Comparison of ENCODE assay signal across 32 cellular contexts in the genomic region with DNA sequence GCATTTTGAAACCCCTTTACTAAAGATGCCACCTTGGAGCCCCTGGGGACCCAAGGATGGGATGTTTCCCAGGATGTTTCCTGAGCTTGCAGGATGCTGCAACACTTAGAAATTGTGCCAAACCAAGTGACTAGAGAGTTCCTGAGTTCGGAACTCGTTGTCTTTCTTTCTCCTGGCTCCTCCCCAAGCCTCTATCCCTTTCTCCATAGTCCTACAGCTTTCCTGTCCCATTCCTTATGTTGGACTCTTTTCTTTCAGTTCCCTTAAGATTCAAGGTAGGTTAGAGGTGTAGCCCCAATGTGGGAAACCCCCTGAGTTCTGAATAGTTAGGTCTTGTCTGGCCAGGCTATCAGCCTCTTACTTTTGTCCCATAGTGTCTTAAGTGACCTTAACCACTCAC. TPM values are rescaled to one million over a fixed set of nuclear protein-coding genes. Genes with fewer than 3 reads are reported as not detected.
DNase-seq lines count a peak whose midpoint lies in the region; ATAC-seq, FAIRE-seq and TF ChIP-seq lines count a peak whose summit lies in the region.
"Had no signal": no experiment of that assay in that cellular context is flagged by ENCODE, and none has a peak within 500 bp of the region (broad histone marks: within the 10 kb centered on the region; RNA-seq: fewer than 3 reads in every experiment).

No MANE protein-coding gene starts in this region.

- peaks cover 47% of the 10 kb centered on the region for H3K4me1 Mint-ChIP-seq in neural crest cell

- H3K23me2 ChIP-seq in H1 (ENCODE audit: low read depth, low read length), result peaks cover 19% of the 10 kb centered on the region

- H2BK120ac ChIP-seq in H1 (replicated peaks; ENCODE audit: low read depth, low read length), result no peak overlapping the region

- no peak overlapping the region for H4K91ac ChIP-seq in H1 (replicated peaks; ENCODE audit: insufficient read length, low read length)

- H3K4me3 ChIP-seq in Panc1 (ENCODE audit: low read depth in 2 of 2, low read length in 2 of 2), result no peak overlapping the region
- no peak overlapping the region for H3K4me3 ChIP-seq in H1 (ENCODE audit: extremely low read depth in 1 of 4, insufficient read depth in 2 of 4, low read depth in 3 of 4, low read length in 4 of 4)
- H3K4me3 ChIP-seq in A673 (ENCODE audit: low read depth, low read length, poor library complexity, severe bottlenecking), result no peak overlapping the region
- H3K4me3 ChIP-seq: cardiac muscle cell, colonic mucosa, HAP-1, lower lobe of right lung, MG63, mucosa of descending colon, stomach, tibial artery had no signal

- H3K36me3 ChIP-seq in Panc1 (ENCODE audit: control insufficient read depth, insufficient read depth, low read length) (peaks cover 4% of the 10 kb centered on the region; the same call in 1 of the 2 replicates), H1 (ENCODE audit: control insufficient read depth in 2 of 4, insufficient read depth in 4 of 4, low read length in 3 of 4) (no peaks in the 10 kb centered on the region), A673 (ENCODE audit: insufficient read depth, low read length, poor library complexity, severe bottlenecking) (no peaks in the 10 kb centered on the region)
- H3K36me3 ChIP-seq: cardiac muscle cell, colonic mucosa, lower lobe of right lung, stomach, tibial artery had no signal

- TF ChIP-seq CTCF in Panc1 (IDR thresholded peaks at IDR 0.05) (no peak), H1 (IDR thresholded peaks at IDR 0.05; ENCODE audit: control extremely low read depth in 1 of 3, insufficient read depth in 1 of 3, low read depth in 1 of 3, low read length in 3 of 3) (no peak), neural crest cell (conservative IDR thresholded peaks at IDR 0.05) (no peak), A673 (conservative IDR thresholded peaks at IDR 0.05; ENCODE audit: low read depth, low read length) (no peak)

- H3K9ac ChIP-seq in H1 (replicated peaks in 1 of 4; ENCODE audit: extremely low read depth in 1 of 4, low read depth in 3 of 4, low read length in 3 of 4), result no peak overlapping the region

- peaks cover 4 to 49% of the 10 kb centered on the region in 2 experiments; a peak in 3 of 4 replicates for H3K79me2 ChIP-seq in H1 (ENCODE audit: control insufficient read depth in 1 of 2, insufficient read depth in 2 of 2, low read length in 2 of 2)

- H4K5ac ChIP-seq in H1 (ENCODE audit: insufficient read length, low read depth, low read length), result no peak overlapping the region

- H3K18ac ChIP-seq in H1 (ENCODE audit: extremely low read depth, low read length), result no peak overlapping the region

- H3K4me3 Mint-ChIP-seq in neural crest cell, result peak overlapping the region; percentile 99

- CTCF ChIA-PET in Panc1 (lab: Charles Lee) (no interaction called here), H1 (lab: Charles Lee; ENCODE audit: partially characterized antibody) (interaction anchor here (0.6 kb wide), 1 partner anchor 235 kb away, joined by 3 read pairs; no protein-coding TSS in a partner anchor), A673 (lab: Charles Lee) (no interaction called here)

- no peak for FAIRE-seq in H1 (lab: Jason Lieb, UNC)
- FAIRE-seq: G401.6 had no signal

- H3K4me1 ChIP-seq in Panc1 (ENCODE audit: control insufficient read depth, insufficient read depth, low read length) (peaks cover 20% of the 10 kb centered on the region), H1 (replicated peaks in 1 of 4; ENCODE audit: control insufficient read depth in 3 of 4, insufficient read depth in 4 of 4, low read length in 3 of 4) (peaks cover 9 to 29% (median 12%) of the 10 kb centered on the region in 4 experiments; a peak in 6 of 7 replicates), A673 (ENCODE audit: insufficient read depth, low read length, poor library complexity, severe bottlenecking) (peaks cover 19% of the 10 kb centered on the region)

- TF ChIP-seq POLR2A in H1 (IDR thresholded peaks at IDR 0.05; ENCODE audit: control extremely low read depth in 1 of 2, low read depth in 2 of 2, low read length in 2 of 2), result no peak

- H2BK15ac ChIP-seq in H1 (ENCODE audit: low read length), result no peak overlapping the region

- POLR2A ChIA-PET in Panc1 (lab: Charles Lee) (no interaction called here), H1 (lab: Charles Lee; ENCODE audit: partially characterized antibody) (interaction anchor here (1.1 to 2.0 kb wide), 3 partner anchors 11 to 28 kb away, joined by 3 to 12 read pairs (median 5); partner anchors contain the start of gene DDIT3), A673 (lab: Charles Lee; ENCODE audit: low non-redundant PET) (no interaction called here)

- H2AK5ac ChIP-seq in H1 (ENCODE audit: low read depth, low read length), result no peak overlapping the region

- no peak for TF ChIP-seq EP300 in H1 (IDR thresholded peaks at IDR 0.05; ENCODE audit: borderline replicate concordance in 1 of 2, low read depth in 2 of 2, low read length in 2 of 2)

- H3K9me3 ChIP-seq in Panc1 (ENCODE audit: control insufficient read depth, insufficient read depth, low read depth, low read length) (no peaks in the 10 kb centered on the region), H1 (ENCODE audit: insufficient read depth in 2 of 2, low read depth in 1 of 2, low read length in 1 of 2) (no peaks in the 10 kb centered on the region), A673 (ENCODE audit: low read depth, low read length, poor library complexity, severe bottlenecking) (no peaks in the 10 kb centered on the region)
- H3K9me3 ChIP-seq: colonic mucosa, HAP-1, lower lobe of right lung, MG63, mucosa of descending colon, stomach, tibial artery had no signal

- no peak for TF ChIP-seq RAD21 in H1 (IDR thresholded peaks at IDR 0.05 in 1 of 2, conservative IDR thresholded peaks at IDR 0.05 in 1 of 2; ENCODE audit: low read depth in 2 of 2, low read length in 2 of 2)

- no peak overlapping the region for H2BK5ac ChIP-seq in H1 (ENCODE audit: low read depth, low read length)

- H3K56ac ChIP-seq in H1 (replicated peaks; ENCODE audit: insufficient read length, low read depth, low read length), result no peak overlapping the region

- no peak overlapping the region for H2AFZ ChIP-seq in H1 (ENCODE audit: low read length)

- no peak for ATAC-seq in Panc1
- no peak for ATAC-seq in activated CD4-positive, CD25-positive, alpha-beta regulatory T cell treated with anti-CD3 and anti-CD28 coated beads, Interleukin-2, amount 50 U/mL, for 24 hours
- ATAC-seq: lower lobe of right lung, mucosa of descending colon had no signal

- intact Hi-C loops in Panc1 (cut with micrococcal nuclease; ENCODE audit: unreplicated experiment), result no loop called here
- intact Hi-C loops in A673 (cut with micrococcal nuclease; ENCODE audit: unreplicated experiment), result no loop called here

- peak; percentile 5 for DNase-seq in NCI-H2196 (lab: John Stamatoyannopoulos, UW; ENCODE audit: unreplicated experiment)
- no peak for DNase-seq in NCI-H2196 treated with DMSO at 0.1 percent for 48 hours (lab: John Stamatoyannopoulos, UW; ENCODE audit: unreplicated experiment)
- DNase-seq in Panc1 (ENCODE audit: low read depth, low spot score), result no peak
- DNase-seq in H1 (ENCODE audit: low read depth in 1 of 2, low spot score in 2 of 2), result no peak
- DNase-seq in neural crest cell (ENCODE audit: low read depth, low spot score), result no peak
- DNase-seq in A673 (ENCODE audit: low spot score), result no peak
- no peak for DNase-seq in 8988T
- DNase-seq: activated CD4-positive, alpha-beta T cell treated with anti-CD3 and anti-CD28 coated beads, Interleukin-2, amount 10 ng/mL, durations not matched to agents 7 days and 5 days; activated naive CD4-positive, alpha-beta T cell treated with anti-CD3 and anti-CD28 coated beads, Interleukin-2, amount 50 U/mL, for 16 hours; activated T-cell treated with anti-CD3 and anti-CD28 coated beads, Interleukin-2, amount 50 U/mL, for 48 hours; colonic mucosa; DMS53; effector CD8-positive, alpha-beta T cell; head of caudate nucleus; KBM-7; kidney glomerular epithelial cell; lower lobe of right lung; MG63; mucosa of descending colon; NCI-H2029 treated with DMSO at 0.1 percent for 48 hours; NCI-H226; NCI-H774; RPMI8226; stomach had no signal

- H3K9me3 Mint-ChIP-seq in neural crest cell, result no peaks in the 10 kb centered on the region
- H3K9me3 Mint-ChIP-seq: activated CD4-positive, alpha-beta T cell treated with anti-CD3 and anti-CD28 coated beads, Interleukin-2, amount 10 ng/mL, durations not matched to agents 7 days and 5 days; T-helper 2 cell treated with Interferon-gamma antibody and Interleukin-4, amounts not matched to agents 5 μg/mL and 100 μg/mL, for 36 hours had no signal

- BruUV-seq in Panc1 (replicated peaks; lab: Mats Ljungman, UMichigan) (no TSS peak), A673 (replicated peaks; lab: Mats Ljungman, UMichigan) (no TSS peak)

- 70% methylated on average over 2 of the region's 2 CpGs; no CpG with 5 or more reads in 1 of the 2 experiments for WGBS in H1 (ENCODE audit: extremely low coverage in 1 of 2, insufficient coverage in 1 of 2, insufficient read length in 1 of 2, insufficient replicate concordance in 2 of 2, low coverage in 1 of 2, low lambda C conversion rate in 2 of 2, missing lambda C conversion rate in 1 of 2), 2 experiments

- H3K36me3 Mint-ChIP-seq in neural crest cell (ENCODE audit: low read depth), result no peaks in the 10 kb centered on the region

- H2BK20ac ChIP-seq in H1 (ENCODE audit: low read length), result no peak overlapping the region

- peaks cover 61% of the 10 kb centered on the region for H3K27me3 Mint-ChIP-seq in neural crest cell (ENCODE audit: low read depth)

- H3K23ac ChIP-seq in H1 (ENCODE audit: insufficient read length), result no peak overlapping the region

- no peak overlapping the region for H3K4ac ChIP-seq in H1 (replicated peaks; ENCODE audit: insufficient read length, low read depth, low read length)

- peaks cover 10% of the 10 kb centered on the region for H3K79me1 ChIP-seq in H1 (ENCODE audit: low read depth, low read length)

- in situ Hi-C loops in Panc1 (cut with HindIII; ENCODE audit: low pct_unique_long_range_greater_than_20kb, low sequenced_read_pairs), result no loop called here

- peak overlapping the region in 1 of 2 experiments; percentile 69; a peak in 1 of 4 replicates for H3K4me2 ChIP-seq in H1 (ENCODE audit: insufficient read depth in 1 of 2, low read depth in 2 of 2, low read length in 2 of 2)

- H4K20me1 ChIP-seq in H1 (replicated peaks in 1 of 2; ENCODE audit: control insufficient read depth in 1 of 2, insufficient read depth in 2 of 2, low read length in 2 of 2), result peaks cover 9 to 14% of the 10 kb centered on the region in 2 experiments

- H3K27ac ChIP-seq in Panc1 (ENCODE audit: low read length), result 0 out of 2 replicates have a peak overlapping the region, but pooled peaks have one; percentile 20
- H3K27ac ChIP-seq in H1 (ENCODE audit: low read depth, low read length), result no peak overlapping the region
- H3K27ac ChIP-seq in A673 (ENCODE audit: low read depth, low read length, poor library complexity, severe bottlenecking), result no peak overlapping the region
- H3K27ac ChIP-seq: 22Rv1, cardiac muscle cell, colonic mucosa, lower lobe of right lung, stomach, tibial artery had no signal

- H3K27me3 ChIP-seq in Panc1 (ENCODE audit: control insufficient read depth, insufficient read depth, low read length), result no peaks in the 10 kb centered on the region
- H3K27me3 ChIP-seq in H1 (replicated peaks in 1 of 4; ENCODE audit: control insufficient read depth in 3 of 4, extremely low read depth in 1 of 4, insufficient read depth in 3 of 4, low read length in 3 of 4), result peaks cover 0 to 5% (median 3%) of the 10 kb centered on the region in 4 experiments; a peak in 2 of 7 replicates
- no peaks in the 10 kb centered on the region for H3K27me3 ChIP-seq in A673 (replicated peaks; ENCODE audit: insufficient read depth, low read depth, low read length, poor library complexity)
- H3K27me3 ChIP-seq: MG63 had no signal

- H4K8ac ChIP-seq in H1 (ENCODE audit: extremely low read depth, insufficient read depth, low read length), result no peak overlapping the region

- no peak overlapping the region for H3K14ac ChIP-seq in H1 (ENCODE audit: insufficient read length)

- H2BK12ac ChIP-seq in H1 (ENCODE audit: low read depth, low read length), result peak overlapping the region; percentile 85; the same call in 1 of the 2 replicates

- H3K27ac Mint-ChIP-seq in neural crest cell (ENCODE audit: unreplicated experiment), result no peak overlapping the region
- H3K27ac Mint-ChIP-seq: activated CD4-positive, alpha-beta T cell treated with anti-CD3 and anti-CD28 coated beads, Interleukin-2, amount 10 ng/mL, durations not matched to agents 7 days and 5 days; T-helper 2 cell treated with Interferon-gamma antibody and Interleukin-4, amounts not matched to agents 5 μg/mL and 100 μg/mL, for 36 hours had no signal

RNA-seq across cellular contexts. Expression of gene KIF5A, which starts 1.4 kb away (rescaled TPM):
- 3.0 TPM for total RNA-seq in Panc1 (2021; ENCODE audit: unreplicated experiment)
- polyA plus RNA-seq in Panc1 (2012; ENCODE audit: insufficient read length), result 3.1 TPM
- total RNA-seq in H1 (2021; fragmentation: NEBNext Ultra II Directional; extraction: Animal tissue kit (Norgen Biotek cat#: 25700)), result 21.9 and 22.8 TPM in 2 replicates
- polyA plus RNA-seq in H1 (2011; rRNA removed), result 10.7 and 11.7 TPM in 2 replicates
- polyA plus RNA-seq in H1 (2011; cell fraction: cytosol; rRNA removed), result 16.5 TPM
- 32.8 TPM for polyA plus RNA-seq in H1 (2011; cell fraction: nucleus; rRNA removed)
- polyA plus RNA-seq in H1 (2012, experiment 1 of 2), result 16.3 to 20.8 TPM (median 19.3 TPM) in 4 replicates
- polyA plus RNA-seq in H1 (2012, experiment 2 of 2), result 3.2 TPM
- 10.6 TPM for polyA plus RNA-seq in H1 (2013, experiment 1 of 2)
- 9.6 TPM for polyA plus RNA-seq in H1 (2013, experiment 2 of 2)
- polyA minus RNA-seq in H1 (2011; rRNA and poly(A)+ RNA removed), result 19.8 and 21.8 TPM in 2 replicates
- polyA minus RNA-seq in H1 (2011; cell fraction: cytosol; rRNA and poly(A)+ RNA removed), result 12.0 TPM
- polyA minus RNA-seq in H1 (2011; cell fraction: nucleus; rRNA and poly(A)+ RNA removed), result 18.9 TPM
- total RNA-seq in neural crest cell, result 16.9 and 20.8 TPM in 2 replicates
- 2.1 and 3.3 TPM in 2 replicates for total RNA-seq in A673 (2021)
- total RNA-seq: HT-29 had no signal

RNA-seq across cellular contexts. Expression of gene DCTN2, which starts 1.5 kb away (rescaled TPM):
- total RNA-seq in Panc1 (2021; ENCODE audit: unreplicated experiment) (97.6 TPM), neural crest cell (133 and 138 TPM in 2 replicates), A673 (2021) (121 and 129 TPM in 2 replicates)
- 109 TPM for polyA plus RNA-seq in Panc1 (2012; ENCODE audit: insufficient read length)
- total RNA-seq in H1 (2021; fragmentation: NEBNext Ultra II Directional; extraction: Animal tissue kit (Norgen Biotek cat#: 25700)), result 89.3 and 90.3 TPM in 2 replicates
- polyA plus RNA-seq in H1 (2011; rRNA removed), result 91.9 and 140 TPM in 2 replicates
- polyA plus RNA-seq in H1 (2011; cell fraction: cytosol; rRNA removed), result 111 TPM
- 108 TPM for polyA plus RNA-seq in H1 (2011; cell fraction: nucleus; rRNA removed)
- polyA plus RNA-seq in H1 (2012, experiment 1 of 2), result 106 to 119 TPM (median 115 TPM) in 4 replicates
- polyA plus RNA-seq in H1 (2012, experiment 2 of 2), result 135 TPM
- 75.6 TPM for polyA plus RNA-seq in H1 (2013, experiment 1 of 2)
- 79.1 TPM for polyA plus RNA-seq in H1 (2013, experiment 2 of 2)
- 102 and 111 TPM in 2 replicates for polyA minus RNA-seq in H1 (2011; rRNA and poly(A)+ RNA removed)
- 113 TPM for polyA minus RNA-seq in H1 (2011; cell fraction: cytosol; rRNA and poly(A)+ RNA removed)
- 72.6 TPM for polyA minus RNA-seq in H1 (2011; cell fraction: nucleus; rRNA and poly(A)+ RNA removed)

RNA-seq across cellular contexts. Expression of gene MBD6, which starts 25.9 kb away (rescaled TPM):
- total RNA-seq in Panc1 (2021; ENCODE audit: unreplicated experiment), result 115 TPM
- 99.2 TPM for polyA plus RNA-seq in Panc1 (2012; ENCODE audit: insufficient read length)
- total RNA-seq in H1 (2021; fragmentation: NEBNext Ultra II Directional; extraction: Animal tissue kit (Norgen Biotek cat#: 25700)), result 32.3 and 32.7 TPM in 2 replicates
- polyA plus RNA-seq in H1 (2011; rRNA removed), result 3.9 and 6.9 TPM in 2 replicates
- 3.0 TPM for polyA plus RNA-seq in H1 (2011; cell fraction: cytosol; rRNA removed)
- 38.7 TPM for polyA plus RNA-seq in H1 (2011; cell fraction: nucleus; rRNA removed)
- 24.6 to 39.6 TPM (median 28.7 TPM) in 4 replicates for polyA plus RNA-seq in H1 (2012, experiment 1 of 2)
- 13.7 TPM for polyA plus RNA-seq in H1 (2012, experiment 2 of 2)
- polyA plus RNA-seq in H1 (2013, experiment 1 of 2), result 15.7 TPM
- 14.7 TPM for polyA plus RNA-seq in H1 (2013, experiment 2 of 2)
- 7.2 and 9.6 TPM in 2 replicates for polyA minus RNA-seq in H1 (2011; rRNA and poly(A)+ RNA removed)
- 3.5 TPM for polyA minus RNA-seq in H1 (2011; cell fraction: cytosol; rRNA and poly(A)+ RNA removed)
- polyA minus RNA-seq in H1 (2011; cell fraction: nucleus; rRNA and poly(A)+ RNA removed), result 20.6 TPM
- total RNA-seq in neural crest cell, result 90.4 and 91.3 TPM in 2 replicates
- total RNA-seq in A673 (2021), result 140 and 150 TPM in 2 replicates

RNA-seq across cellular contexts. Expression of gene DDIT3, which starts 28.2 kb away (rescaled TPM):
- 47.2 TPM for total RNA-seq in Panc1 (2021; ENCODE audit: unreplicated experiment)
- 24.6 TPM for polyA plus RNA-seq in Panc1 (2012; ENCODE audit: insufficient read length)
- 4.9 TPM in 2 replicates for total RNA-seq in H1 (2021; fragmentation: NEBNext Ultra II Directional; extraction: Animal tissue kit (Norgen Biotek cat#: 25700))
- 4.7 and 5.7 TPM in 2 replicates for polyA plus RNA-seq in H1 (2011; rRNA removed)
- 8.3 TPM for polyA plus RNA-seq in H1 (2011; cell fraction: cytosol; rRNA removed)
- polyA plus RNA-seq in H1 (2011; cell fraction: nucleus; rRNA removed), result 7.3 TPM
- polyA plus RNA-seq in H1 (2012, experiment 1 of 2), result 7.7 to 11.2 TPM (median 8.3 TPM) in 4 replicates
- polyA plus RNA-seq in H1 (2012, experiment 2 of 2), result 3.0 TPM
- 5.7 TPM for polyA plus RNA-seq in H1 (2013, experiment 1 of 2)
- 5.5 TPM for polyA plus RNA-seq in H1 (2013, experiment 2 of 2)
- 6.0 and 7.0 TPM in 2 replicates for polyA minus RNA-seq in H1 (2011; rRNA and poly(A)+ RNA removed)
- 4.0 TPM for polyA minus RNA-seq in H1 (2011; cell fraction: cytosol; rRNA and poly(A)+ RNA removed)
- polyA minus RNA-seq in H1 (2011; cell fraction: nucleus; rRNA and poly(A)+ RNA removed), result 14.7 TPM
- 14.1 and 15.0 TPM in 2 replicates for total RNA-seq in neural crest cell
- total RNA-seq in A673 (2021), result 61.9 and 65.6 TPM in 2 replicates

RNA-seq across cellular contexts. Expression of gene PIP4K2C, which starts 42.5 kb away (rescaled TPM):
- total RNA-seq in Panc1 (2021; ENCODE audit: unreplicated experiment), result 62.6 TPM
- 41.7 TPM for polyA plus RNA-seq in Panc1 (2012; ENCODE audit: insufficient read length)
- 21.4 and 27.1 TPM in 2 replicates for total RNA-seq in H1 (2021; fragmentation: NEBNext Ultra II Directional; extraction: Animal tissue kit (Norgen Biotek cat#: 25700))
- polyA plus RNA-seq in H1 (2011; rRNA removed), result 21.0 and 25.0 TPM in 2 replicates
- polyA plus RNA-seq in H1 (2011; cell fraction: cytosol; rRNA removed), result 21.8 TPM
- 23.9 TPM for polyA plus RNA-seq in H1 (2011; cell fraction: nucleus; rRNA removed)
- 19.5 to 27.9 TPM (median 22.1 TPM) in 4 replicates for polyA plus RNA-seq in H1 (2012, experiment 1 of 2)
- 16.5 TPM for polyA plus RNA-seq in H1 (2012, experiment 2 of 2)
- polyA plus RNA-seq in H1 (2013, experiment 1 of 2), result 14.6 TPM
- polyA plus RNA-seq in H1 (2013, experiment 2 of 2), result 15.9 TPM
- 25.6 and 27.0 TPM in 2 replicates for polyA minus RNA-seq in H1 (2011; rRNA and poly(A)+ RNA removed)
- polyA minus RNA-seq in H1 (2011; cell fraction: cytosol; rRNA and poly(A)+ RNA removed), result 16.4 TPM
- 11.0 TPM for polyA minus RNA-seq in H1 (2011; cell fraction: nucleus; rRNA and poly(A)+ RNA removed)
- 15.9 and 17.3 TPM in 2 replicates for total RNA-seq in neural crest cell
- 34.9 and 35.4 TPM in 2 replicates for total RNA-seq in A673 (2021)
